1 cellular context compared by ENCODE assay signal in the genomic region with DNA sequence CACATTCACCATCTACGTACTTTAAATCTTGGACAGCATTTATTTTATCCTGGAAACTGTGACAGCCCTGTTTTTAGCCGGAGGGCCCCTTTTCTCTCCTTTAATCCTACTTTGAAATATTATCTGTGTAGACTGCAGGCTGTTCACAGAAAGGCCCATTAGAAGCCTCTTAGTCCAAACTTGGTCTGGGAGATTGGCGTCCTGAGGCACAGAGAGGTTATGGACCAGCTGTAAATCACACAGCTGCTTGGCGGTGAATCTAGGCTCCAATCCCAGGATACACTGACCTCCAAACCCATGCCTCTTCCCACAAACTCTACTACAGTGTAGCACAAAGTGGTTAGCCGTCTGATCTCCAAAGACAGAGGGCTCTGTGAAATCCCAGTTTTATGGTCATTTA.
TF ChIP-seq lines count a peak whose summit lies in the region.

No MANE protein-coding gene starts in this region.

TF ChIP-seq in HepG2, 621 proteins besides CTCF, POLR2A, EP300 and RAD21:
- TF ChIP-seq, protein P1, sequence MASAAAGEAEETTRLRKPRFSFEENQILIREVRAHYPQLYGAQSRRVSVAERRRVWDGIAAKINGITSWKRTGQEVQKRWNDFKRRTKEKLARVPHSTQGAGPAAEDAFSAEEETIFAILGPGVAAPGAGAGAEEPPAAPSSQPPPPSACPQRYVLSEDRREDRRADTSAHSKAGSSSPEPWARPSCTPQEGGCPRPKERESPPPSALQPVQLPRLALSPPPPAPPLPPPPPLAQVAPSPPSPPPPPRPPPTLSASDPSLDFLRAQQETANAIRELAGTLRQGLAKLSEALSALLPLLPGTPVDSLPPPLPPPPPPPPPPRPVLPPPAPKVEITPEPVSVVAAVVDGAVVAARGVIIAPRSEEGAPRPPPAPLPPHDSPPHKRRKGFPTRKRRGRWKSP (CRISPR knock-in tag; IDR thresholded peaks at IDR 0.05), result no peak
- TF ChIP-seq ZNF543 (CRISPR knock-in tag; IDR thresholded peaks at IDR 0.05) (no peak), ZNF768 (CRISPR knock-in tag; IDR thresholded peaks at IDR 0.05) (peak; percentile 78; the same call in 1 of the 2 replicates)
